ENCODE assay signal across 15 cellular contexts in genomic region chr4:26763063-26763462, GRCh38.
"Had no signal": no experiment of that assay in that cellular context is flagged by ENCODE, and none has a peak within 500 bp of the region (broad histone marks: within the 10 kb centered on the region; RNA-seq: fewer than 3 reads in every experiment).

No MANE protein-coding gene starts in this region.

- H3K9me3 ChIP-seq: lower lobe of right lung, stomach, testis, upper lobe of left lung had no signal

- H3K27ac ChIP-seq: lower lobe of right lung, stomach, testis, upper lobe of left lung had no signal

- H3K4me3 Mint-ChIP-seq: activated naive CD8-positive, alpha-beta T cell treated with anti-CD3 and anti-CD28 coated beads for 36 hours; activated T-helper 1 cell treated with anti-CD3 and anti-CD28 coated beads, Interleukin-12 subunit alpha, Interleukin-12 subunit beta, Interleukin-2, Interleukin-4 antibody, amounts not matched to agents 30 ng/mL and 10 ng/mL and 1 ng/mL, durations not matched to agents 14 hours and 24 hours and 36 hours; brain; central memory CD8-positive, alpha-beta T cell; T-helper 2 cell treated with Interferon-gamma antibody and Interleukin-4, amounts not matched to agents 5 μg/mL and 100 μg/mL, for 36 hours had no signal

- H3K9me3 Mint-ChIP-seq: activated naive CD8-positive, alpha-beta T cell treated with anti-CD3 and anti-CD28 coated beads for 36 hours; activated T-helper 1 cell treated with anti-CD3 and anti-CD28 coated beads, Interleukin-12 subunit alpha, Interleukin-12 subunit beta, Interleukin-2, Interleukin-4 antibody, amounts not matched to agents 30 ng/mL and 10 ng/mL and 1 ng/mL, durations not matched to agents 14 hours and 24 hours and 36 hours; brain; central memory CD8-positive, alpha-beta T cell; T-helper 2 cell treated with Interferon-gamma antibody and Interleukin-4, amounts not matched to agents 5 μg/mL and 100 μg/mL, for 36 hours had no signal

- ATAC-seq: sciatic nerve had no signal

- H3K4me3 ChIP-seq: lower lobe of right lung, stomach, testis, upper lobe of left lung had no signal

- H3K4me1 Mint-ChIP-seq: brain; central memory CD8-positive, alpha-beta T cell had no signal

- DNase-seq: activated CD4-positive, CD25-positive, alpha-beta regulatory T cell treated with anti-CD3 and anti-CD28 coated beads, Interleukin-2, amount 50 U/mL, for 72 hours; activated naive CD8-positive, alpha-beta T cell treated with anti-CD3 and anti-CD28 coated beads for 36 hours; amygdala; effector memory CD4-positive, alpha-beta T cell; head of caudate nucleus; lower lobe of right lung; midbrain; stomach; testis; upper lobe of left lung had no signal

- H3K4me1 ChIP-seq: lower lobe of right lung, stomach, testis, upper lobe of left lung had no signal

- H3K27me3 ChIP-seq: stomach, testis, upper lobe of left lung had no signal

- H3K27ac Mint-ChIP-seq: activated naive CD8-positive, alpha-beta T cell treated with anti-CD3 and anti-CD28 coated beads for 36 hours; activated T-helper 1 cell treated with anti-CD3 and anti-CD28 coated beads, Interleukin-12 subunit alpha, Interleukin-12 subunit beta, Interleukin-2, Interleukin-4 antibody, amounts not matched to agents 30 ng/mL and 10 ng/mL and 1 ng/mL, durations not matched to agents 14 hours and 24 hours and 36 hours; T-helper 2 cell treated with Interferon-gamma antibody and Interleukin-4, amounts not matched to agents 5 μg/mL and 100 μg/mL, for 36 hours had no signal

- H3K27me3 Mint-ChIP-seq: activated naive CD8-positive, alpha-beta T cell treated with anti-CD3 and anti-CD28 coated beads for 36 hours; brain; central memory CD8-positive, alpha-beta T cell had no signal

- H3K36me3 ChIP-seq: lower lobe of right lung, upper lobe of left lung had no signal
